ENCODE assay signal across 8 cellular contexts in genomic region chr2:133780099-133780996, GRCh38.
A peak's percentile ranks its signal among the peaks of the same experiment; 100 is the strongest.
DNase-seq lines count a peak whose midpoint lies in the region; ATAC-seq, FAIRE-seq and TF ChIP-seq lines count a peak whose summit lies in the region.

No MANE protein-coding gene starts in this region.

- peak overlapping the region; percentile 24; the same call in 1 of the 2 replicates for H2AFZ ChIP-seq in PC-3 (ENCODE audit: low read length)

- intact Hi-C loops in PC-3 (cut with micrococcal nuclease) = loop anchor here (1.0 to 2.0 kb wide), 5 partner anchors 64 to 610 kb away; no protein-coding TSS in a partner anchor

- no peak overlapping the region for H3K4me3 ChIP-seq in PC-3 (ENCODE audit: low read length)
- no peak overlapping the region for H3K4me3 ChIP-seq in liver (ENCODE audit: low read depth in 1 of 3, low read length in 3 of 3)

- H3K9me2 ChIP-seq in PC-3 (replicated peaks; ENCODE audit: low read length) = no peaks in the 10 kb centered on the region

- peak; percentile 92 to 96 for TF ChIP-seq RAD21 in liver (IDR thresholded peaks at IDR 0.05)

- H3F3A ChIP-seq in PC-3 (ENCODE audit: low read length, unreplicated experiment) = no peaks in the 10 kb centered on the region

- H3K9me3 ChIP-seq in PC-3 (ENCODE audit: low read length) = no peaks in the 10 kb centered on the region
- no peaks in the 10 kb centered on the region for H3K9me3 ChIP-seq in liver (ENCODE audit: control insufficient read depth in 4 of 4, low read length in 3 of 4)

- ATAC-seq in GM18502 (IDR thresholded peaks at IDR 0.05; ENCODE audit: poor library complexity, unreplicated experiment) (peak; percentile 57), PC-3 (peak; percentile 20; the same call in 1 of the 2 replicates)

- in situ Hi-C loops in KBM-7 (cut with MboI; ENCODE audit: low pct_unique_long_range_greater_than_20kb, low sequenced_read_pairs) = no loop called here

- no peak for FAIRE-seq in urothelium cell line (lab: Jason Lieb, UNC)

- H3K27ac ChIP-seq in PC-3 (ENCODE audit: low read length) (no peak overlapping the region), liver (ENCODE audit: low read depth in 1 of 2, low read length in 2 of 2) (no peak overlapping the region)

- H3K36me3 ChIP-seq in PC-3 (ENCODE audit: low read depth, low read length) (no peaks in the 10 kb centered on the region), liver (ENCODE audit: control insufficient read depth in 4 of 4, insufficient read depth in 3 of 4, low read depth in 1 of 4, low read length in 3 of 4) (no peaks in the 10 kb centered on the region)

- H3K27me3 ChIP-seq in PC-3 (ENCODE audit: low read length) = no peaks in the 10 kb centered on the region
- no peaks in the 10 kb centered on the region for H3K27me3 ChIP-seq in liver (ENCODE audit: control insufficient read depth in 4 of 4, insufficient read depth in 4 of 4, low read length in 3 of 4)

- no peaks in the 10 kb centered on the region for H4K20me1 ChIP-seq in PC-3 (ENCODE audit: low read length)

- peak overlapping the region; percentile 13; the same call in 1 of the 2 replicates for H3K4me2 ChIP-seq in PC-3 (ENCODE audit: low read length)

- H3K4me1 ChIP-seq in PC-3 (ENCODE audit: insufficient read depth, low read length) (peaks cover 23% of the 10 kb centered on the region), liver (ENCODE audit: control insufficient read depth in 4 of 4, insufficient read depth in 4 of 4, low read length in 3 of 4) (peaks cover 6 to 18% (median 14%) of the 10 kb centered on the region in 4 donors)

- peak; percentile 95 for TF ChIP-seq CTCF in PC-3 (conservative IDR thresholded peaks at IDR 0.05; ENCODE audit: low read depth, low read length)
- TF ChIP-seq CTCF in liver (IDR thresholded peaks at IDR 0.05; ENCODE audit: low read depth, low read length, missing input control) = peak; percentile 93

- no peaks in the 10 kb centered on the region for H3K79me2 ChIP-seq in PC-3 (ENCODE audit: low read length)

- no peak overlapping the region for H3K9ac ChIP-seq in PC-3 (ENCODE audit: low read length)
- H3K9ac ChIP-seq in liver (ENCODE audit: low read depth in 1 of 2, low read length in 2 of 2) = no peak overlapping the region

- WGBS in liver = 51% methylated on average over 12 of the region's 12 CpGs

- POLR2A ChIA-PET in PC-3 (lab: Charles Lee; ENCODE audit: unreplicated experiment) = interaction anchor here (0.7 kb wide), 1 partner anchor 212 kb away, joined by 4 read pairs; no protein-coding TSS in a partner anchor

- no TSS peak for BruUV-seq in PC-3 (replicated peaks; lab: Mats Ljungman, UMichigan)

- peak; percentile 21 for DNase-seq in CD1c-positive myeloid dendritic cell (ENCODE audit: extremely low spot score)
- DNase-seq in KBM-7 = peak; percentile 58
- DNase-seq in PC-3 = peak; percentile 94
- DNase-seq in dermis blood vessel endothelial cell = peak; percentile 90
- peak; percentile 61 for DNase-seq in urothelium cell line (ENCODE audit: low spot score)
- DNase-seq in GOT3 (lab: John Stamatoyannopoulos, UW) = no peak

- CTCF ChIA-PET in PC-3 (lab: Charles Lee) = interaction anchor here (0.6 to 1.4 kb wide), 7 partner anchors 64 to 609 kb away, joined by 3 to 15 read pairs (median 5); partner anchors contain the start of gene NCKAP5

TF ChIP-seq in liver, 16 proteins besides CTCF, POLR2A, EP300 and RAD21:
- peak in 1 of 2 donors; percentile 58 for TF ChIP-seq RXRA (IDR thresholded peaks at IDR 0.05)
- no peak for TF ChIP-seq GABPA (IDR thresholded peaks at IDR 0.05 in 1 of 2, conservative IDR thresholded peaks at IDR 0.05 in 1 of 2)
- TF ChIP-seq HNF4A (conservative IDR thresholded peaks at IDR 0.05) = peak; percentile 16 to 38
TF ChIP-seq in liver: peak in this region for 2.
